Comparison of ENCODE assay signal across 8 cellular contexts in genomic region chr9:117782931-117783788, GRCh38.
DNase-seq lines count a peak whose midpoint lies in the region; TF ChIP-seq lines count a peak whose summit lies in the region.

No MANE protein-coding gene starts in this region.

- H3K27ac ChIP-seq in SJCRH30 (no peak overlapping the region), ovary (no peak overlapping the region)

- H3K36me3 ChIP-seq in SJCRH30 (no peaks in the 10 kb centered on the region), ovary (no peaks in the 10 kb centered on the region)

- TF ChIP-seq POLR2A in ovary (IDR thresholded peaks at IDR 0.05) = no peak

- H3K27me3 ChIP-seq in SJCRH30 (no peaks in the 10 kb centered on the region), ovary (no peaks in the 10 kb centered on the region)

- intact Hi-C loops in ovary (cut with DNase I) = no loop called here

- H3K4me1 ChIP-seq in SJCRH30 (no peaks in the 10 kb centered on the region), ovary (ENCODE audit: insufficient read depth) (no peaks in the 10 kb centered on the region)

- H3K9me3 ChIP-seq in SJCRH30 (replicated peaks) (no peaks in the 10 kb centered on the region), ovary (no peaks in the 10 kb centered on the region)

- WGBS in ovary, 3 donors = 8 to 13% (median 8%) methylated on average over 10 of the region's 10 CpGs

- TF ChIP-seq EP300 in ovary (IDR thresholded peaks at IDR 0.05) = no peak

- no peak overlapping the region for H3K4me3 ChIP-seq in SJCRH30
- H3K4me3 ChIP-seq in ovary = peak overlapping the region; percentile 27

- peak in 1 of 3 donors; percentile 50 for TF ChIP-seq CTCF in ovary (IDR thresholded peaks at IDR 0.05)

- DNase-seq in GM04503 (ENCODE audit: low read depth) (peak; percentile 64), H4 (ENCODE audit: low spot score) (peak; percentile 73), LoVo (ENCODE audit: low spot score) (peak; percentile 52), SJCRH30 (peak; percentile 72 to 86), glomerular visceral epithelial cell (ENCODE audit: extremely low spot score) (peak; percentile 56), ovary (peak; percentile 49 to 69 (median 58)), ureter (ENCODE audit: low spot score) (peak; percentile 77)
- peak; percentile 41 for DNase-seq in activated naive CD4-positive, alpha-beta T cell treated with anti-CD3 and anti-CD28 coated beads, Interleukin-2, amount 50 U/mL, for 16 hours
